Comparison of ENCODE assay signal across 14 cellular contexts in the genomic region with DNA sequence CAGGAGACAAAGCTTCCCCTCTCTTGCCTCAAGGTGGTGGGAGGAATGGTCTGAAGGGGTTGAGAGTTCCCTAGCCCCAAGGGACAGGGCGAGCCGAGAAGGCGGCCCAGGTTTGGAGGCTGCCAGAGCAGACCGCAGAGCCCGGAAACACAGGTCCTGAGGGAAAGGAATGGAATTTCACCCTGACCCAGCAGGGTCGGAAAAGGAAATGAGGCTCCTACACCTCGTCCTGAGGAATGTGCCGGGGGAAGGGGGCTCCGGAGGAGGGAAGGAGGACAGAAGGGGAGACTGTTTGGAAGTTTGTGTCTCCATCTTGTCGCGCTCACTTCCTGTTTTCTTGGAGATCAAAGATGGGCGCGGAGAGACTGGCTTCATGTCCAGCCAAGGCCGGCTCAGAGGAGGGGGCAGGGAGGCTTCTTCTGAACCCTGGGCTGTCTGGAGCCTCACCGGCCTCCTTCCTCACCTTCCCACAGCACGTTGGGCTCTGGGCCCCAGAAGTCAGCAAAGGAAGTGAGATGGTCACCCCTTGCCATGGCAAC. TPM values are rescaled to one million over a fixed set of nuclear protein-coding genes. Genes with fewer than 3 reads are reported as not detected.
A peak's percentile ranks its signal among the peaks of the same experiment; 100 is the strongest.
DNase-seq lines count a peak whose midpoint lies in the region; ATAC-seq and TF ChIP-seq lines count a peak whose summit lies in the region.
"Had no signal": no experiment of that assay in that cellular context is flagged by ENCODE, and none has a peak within 500 bp of the region (broad histone marks: within the 10 kb centered on the region; RNA-seq: fewer than 3 reads in every experiment).

No MANE protein-coding gene starts in this region.

- peak overlapping the region; percentile 32; the same call in 1 of the 2 replicates for H3K9ac ChIP-seq in HUES64 (ENCODE audit: low read depth, low read length)
- no peak overlapping the region for H3K9ac ChIP-seq in liver (ENCODE audit: low read depth in 1 of 2, low read length in 2 of 2)

- H3K27me3 ChIP-seq in HUES64 (ENCODE audit: insufficient read depth, low read length) (no peaks in the 10 kb centered on the region), liver (ENCODE audit: control insufficient read depth in 4 of 4, insufficient read depth in 4 of 4, low read length in 3 of 4) (no peaks in the 10 kb centered on the region), stomach (no peaks in the 10 kb centered on the region)
- H3K27me3 ChIP-seq: pancreas had no signal

- H3K4me3 ChIP-seq in HUES64 (ENCODE audit: low read length) (no peak overlapping the region), liver (ENCODE audit: low read depth in 1 of 3, low read length in 3 of 3) (no peak overlapping the region), stomach (no peak overlapping the region)
- H3K4me3 ChIP-seq: GM12878, pancreas had no signal

- TF ChIP-seq POLR2A in stomach (IDR thresholded peaks at IDR 0.05): no peak

- peak; percentile 56 for ATAC-seq in esophagus mucosa
- ATAC-seq: GM12878, pancreas, T-cell had no signal

- no peak for TF ChIP-seq RAD21 in liver (IDR thresholded peaks at IDR 0.05)

- no peak for TF ChIP-seq EP300 in stomach (IDR thresholded peaks at IDR 0.05)

- H3K4me1 ChIP-seq in HUES64 (ENCODE audit: insufficient read depth, low read length) (peaks cover 7% of the 10 kb centered on the region; the same call in 1 of the 2 replicates), liver (ENCODE audit: control insufficient read depth in 4 of 4, insufficient read depth in 4 of 4, low read length in 3 of 4) (peaks cover 0 to 4% (median 0%) of the 10 kb centered on the region in 4 donors), stomach (peaks cover 0 to 21% (median 6%) of the 10 kb centered on the region in 4 donors)

- intact Hi-C loops in stomach (cut with DNase I; ENCODE audit: low total_unique reads): no loop called here

- H3K9me3 ChIP-seq in HUES64 (ENCODE audit: insufficient read depth, low read depth, low read length) (peaks cover 10% of the 10 kb centered on the region), liver (ENCODE audit: control insufficient read depth in 4 of 4, low read length in 3 of 4) (peaks cover 0 to 9% (median 1%) of the 10 kb centered on the region in 4 donors), stomach (peaks cover 0 to 14% (median 8%) of the 10 kb centered on the region in 4 donors)
- H3K9me3 ChIP-seq: pancreas had no signal

- DNase-seq in stomach: no peak
- no peak for DNase-seq in kidney glomerular epithelial cell (lab: John Stamatoyannopoulos, UW)
- DNase-seq in activated gamma-delta T cell treated with Interleukin-2 at 50 U/mL for 16 hours: no peak
- no peak for DNase-seq in cerebellar nuclear complex (lab: John Stamatoyannopoulos, UW)
- no peak for DNase-seq in Kasumi-1 (lab: John Stamatoyannopoulos, UW)
- DNase-seq: CD4-positive, CD25-positive, alpha-beta regulatory T cell; head of caudate nucleus; NCI-H774; T-cell had no signal

- no peak for TF ChIP-seq CTCF in liver (IDR thresholded peaks at IDR 0.05; ENCODE audit: low read depth, low read length, missing input control)
- TF ChIP-seq CTCF in stomach (IDR thresholded peaks at IDR 0.05): no peak

- H3K27ac ChIP-seq in HUES64 (ENCODE audit: low read depth, low read length) (peak overlapping the region; percentile 72), liver (ENCODE audit: low read depth in 1 of 2, low read length in 2 of 2) (peak overlapping the region; percentile 2 to 39), stomach (peak overlapping the region; percentile 33 to 76 (median 66))
- H3K27ac ChIP-seq: pancreas had no signal

- H3K36me3 ChIP-seq in HUES64 (ENCODE audit: insufficient read depth, low read length): no peaks in the 10 kb centered on the region
- no peaks in the 10 kb centered on the region for H3K36me3 ChIP-seq in liver (ENCODE audit: control insufficient read depth in 4 of 4, insufficient read depth in 3 of 4, low read depth in 1 of 4, low read length in 3 of 4)
- peaks cover 0 to 23% (median 13%) of the 10 kb centered on the region in 4 donors for H3K36me3 ChIP-seq in stomach
- H3K36me3 ChIP-seq: pancreas had no signal

- WGBS in HUES64: 75% methylated on average over 16 of the region's 16 CpGs
- 81% methylated on average over 16 of the region's 16 CpGs for WGBS in liver
- WGBS in stomach, 5 donors: 69 to 83% (median 75%) methylated on average over 16 of the region's 16 CpGs

TF ChIP-seq in liver, 16 proteins besides CTCF, POLR2A, EP300 and RAD21:
- no peak for TF ChIP-seq FOXA2 (IDR thresholded peaks at IDR 0.05)
- TF ChIP-seq NR2F2 (IDR thresholded peaks at IDR 0.05): peak; percentile 94
- TF ChIP-seq REST (IDR thresholded peaks at IDR 0.05): no peak
- TF ChIP-seq RXRA (IDR thresholded peaks at IDR 0.05): peak in 1 of 2 donors; percentile 16
- TF ChIP-seq SP1 (IDR thresholded peaks at IDR 0.05): peak; percentile 26

RNA-seq across cellular contexts. Expression of gene ENG, which starts 9.6 kb away (rescaled TPM):
- 1.6 TPM for polyA plus RNA-seq in HUES64 (2013, experiment 1 of 2)
- polyA plus RNA-seq in HUES64 (2013, experiment 2 of 2): 2.2 TPM
- total RNA-seq in esophagus mucosa (14.3 TPM), liver (10 to 100 TPM; 12.8 to 23.5 TPM), stomach (10 to 100 TPM in 4 of 5 donors, 1 to 10 TPM in 1; 4.0 to 58.5 (median 44.3) TPM)
- polyA plus RNA-seq in liver (10 to 100 TPM; 25.0 to 91.3 TPM), stomach (10 to 100 TPM; 16.0 to 28.8 (median 21.5) TPM)

RNA-seq across cellular contexts. Expression of gene AK1, which starts 32.6 kb away (rescaled TPM):
- polyA plus RNA-seq in HUES64 (2013, experiment 1 of 2): 25.3 TPM
- polyA plus RNA-seq in HUES64 (2013, experiment 2 of 2): 22.1 TPM
- 39.9 TPM for total RNA-seq in esophagus mucosa
- 10 to 100 TPM; 10.6 to 18.7 TPM for total RNA-seq in liver
- 10 to 100 TPM; 40.4 to 78.3 TPM for polyA plus RNA-seq in liver
- total RNA-seq in stomach: 10 to 100 TPM in 3 of 5 donors, 1 to 10 TPM in 1, not detected in 1; 7.2 to 88.3 (median 39.8) TPM
- 10 to 100 TPM; 64.4 to 92.1 (median 89.7) TPM for polyA plus RNA-seq in stomach

RNA-seq across cellular contexts. Expression of gene FPGS, which starts 42.2 kb away (rescaled TPM):
- 46.8 TPM for polyA plus RNA-seq in HUES64 (2013, experiment 1 of 2)
- polyA plus RNA-seq in HUES64 (2013, experiment 2 of 2): 59.5 TPM
- total RNA-seq in esophagus mucosa: 28.3 TPM
- 10 to 100 TPM; 20.4 to 48.1 TPM for total RNA-seq in liver
- polyA plus RNA-seq in liver: 10 to 100 TPM; 37.3 to 61.1 TPM
- 100 to 1,000 TPM in 2 of 5 donors, 10 to 100 TPM in 3; 67.0 to 235 (median 97.1) TPM for total RNA-seq in stomach
- polyA plus RNA-seq in stomach: 10 to 100 TPM; 29.1 to 42.7 (median 30.2) TPM

RNA-seq across cellular contexts. Expression of gene ST6GALNAC6, which starts 54.5 kb away (rescaled TPM):
- 15.9 TPM for polyA plus RNA-seq in HUES64 (2013, experiment 1 of 2)
- polyA plus RNA-seq in HUES64 (2013, experiment 2 of 2): 20.9 TPM
- 13.0 TPM for total RNA-seq in esophagus mucosa
- 10 to 100 TPM; 26.9 to 37.7 TPM for total RNA-seq in liver
- polyA plus RNA-seq in liver: 10 to 100 TPM; 22.5 to 40.4 TPM
- total RNA-seq in stomach: 100 to 1,000 TPM in 2 of 5 donors, 10 to 100 TPM in 3; 18.0 to 145 (median 92.4) TPM
- polyA plus RNA-seq in stomach: 10 to 100 TPM; 32.8 to 63.8 (median 42.2) TPM

RNA-seq across cellular contexts. Expression of gene CDK9, which starts 59.1 kb away (rescaled TPM):
- polyA plus RNA-seq in HUES64 (2013, experiment 1 of 2): 61.8 TPM
- polyA plus RNA-seq in HUES64 (2013, experiment 2 of 2): 57.8 TPM
- total RNA-seq in esophagus mucosa (38.3 TPM), liver (10 to 100 TPM; 31.8 to 41.2 TPM), stomach (100 to 1,000 TPM in 1 of 5 donors, 10 to 100 TPM in 4; 42.8 to 114 (median 92.7) TPM)
- polyA plus RNA-seq in liver (10 to 100 TPM; 32.4 to 41.4 TPM), stomach (10 to 100 TPM; 25.3 to 34.7 (median 34.4) TPM)

Comparison
In these comparisons a context has a peak if more than half of its experiments do, and no peak if none do; other contexts are left out.
1. H3K27ac ChIP-seq: peak in every context shown above with its lines; median percentile 72 in HUES64; 66 in stomach; 20 in liver.